26 cellular contexts compared by ENCODE assay signal in the genomic region with DNA sequence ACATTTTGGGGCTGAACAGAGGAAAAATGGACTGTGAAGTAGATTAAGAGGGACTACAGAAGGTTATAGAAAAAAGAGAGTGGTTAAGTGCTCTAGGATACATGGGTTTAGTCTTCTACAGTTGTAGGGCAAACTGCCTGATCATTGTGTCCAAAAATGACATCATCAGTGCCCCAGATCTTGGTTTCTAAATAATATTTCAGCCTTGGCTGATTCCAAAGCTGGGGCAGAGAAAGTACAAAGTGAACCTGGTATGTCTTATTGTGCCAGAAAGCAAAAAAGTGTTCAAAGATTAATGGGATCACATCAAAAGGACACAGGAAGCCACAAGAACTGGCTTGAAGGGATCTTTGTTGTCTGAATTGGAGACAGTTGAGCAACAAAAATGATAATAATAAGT.
DNase-seq lines count a peak whose midpoint lies in the region; ATAC-seq, FAIRE-seq and TF ChIP-seq lines count a peak whose summit lies in the region.
"Had no signal": no experiment of that assay in that cellular context is flagged by ENCODE, and none has a peak within 500 bp of the region (broad histone marks: within the 10 kb centered on the region; RNA-seq: fewer than 3 reads in every experiment).

No MANE protein-coding gene starts in this region.

- H3K4me1 Mint-ChIP-seq in HFFc6 (ENCODE audit: low read depth) = no peaks in the 10 kb centered on the region
- H3K4me1 Mint-ChIP-seq: CD14-positive monocyte; CD8-positive, alpha-beta memory T cell; GM23338; H9 had no signal

- H3K4me1 ChIP-seq in HepG2 (ENCODE audit: insufficient read depth, low read length) (no peaks in the 10 kb centered on the region), right lobe of liver (no peaks in the 10 kb centered on the region)
- H3K4me1 ChIP-seq: A549, BE2C had no signal

- intact Hi-C loops in HepG2 (cut with micrococcal nuclease; ENCODE audit: unreplicated experiment) = no loop called here
- intact Hi-C loops in right lobe of liver (cut with DNase I) = no loop called here

- CTCF ChIA-PET in HepG2 (lab: Yijun Ruan, JAX; ENCODE audit: low intra/inter-chr PET ratio, low total read pairs) = no interaction called here

- peaks cover 24% of the 10 kb centered on the region for H3K9me3 Mint-ChIP-seq in HFFc6

- no peak for TF ChIP-seq CTCF in HepG2 (CRISPR knock-in tag; IDR thresholded peaks at IDR 0.05)
- TF ChIP-seq CTCF in right lobe of liver (IDR thresholded peaks at IDR 0.05) = no peak
- TF ChIP-seq CTCF in HFFc6 (IDR thresholded peaks at IDR 0.05) = no peak

- no peaks in the 10 kb centered on the region for H3K36me3 Mint-ChIP-seq in HFFc6 (ENCODE audit: low read depth)
- H3K36me3 Mint-ChIP-seq: CD14-positive monocyte; CD8-positive, alpha-beta memory T cell had no signal

- H3K27ac ChIP-seq in HepG2 (ENCODE audit: extremely low read length, insufficient read depth, low read length) = no peak overlapping the region
- no peak overlapping the region for H3K27ac ChIP-seq in right lobe of liver
- H3K27ac ChIP-seq: A549; BLaER1 treated with 17β-estradiol and CSF1 and Interleukin-3, amounts not matched to agents 10 nM and 100 nM had no signal

- DNase-seq in HepG2 (ENCODE audit: low spot score) (no peak), right lobe of liver (no peak), cerebellar cortex (ENCODE audit: low spot score) (peak; percentile 62), renal cortical epithelial cell (ENCODE audit: low read depth) (peak; percentile 8), HFFc6 (no peak), NCI-H187 treated with DMSO at 0.1 percent for 48 hours (lab: John Stamatoyannopoulos, UW) (no peak)
- no peak for DNase-seq in stimulated activated CD4-positive, alpha-beta T cell treated with anti-CD3 and anti-CD28 coated beads, Interleukin-4, amount 100 ng/mL, for 24 hours
- DNase-seq: 8988T; ACHN; AML-193; BE2C; CD4-positive, alpha-beta T cell; CD8-positive, alpha-beta memory T cell; DMS 273 treated with DMSO at 0.1 percent for 48 hours; DMS79; EL; GF-D8; H9 had no signal

- no peaks in the 10 kb centered on the region for H4K20me1 ChIP-seq in HepG2 (ENCODE audit: insufficient read depth, low read length)
- H4K20me1 ChIP-seq: BLaER1 treated with 17β-estradiol and CSF1 and Interleukin-3, amounts not matched to agents 10 nM and 100 nM had no signal

- no peaks in the 10 kb centered on the region for H3K27me3 Mint-ChIP-seq in HFFc6 (ENCODE audit: insufficient read depth)
- H3K27me3 Mint-ChIP-seq: CD4-positive, alpha-beta T cell had no signal

- H3K4me3 Mint-ChIP-seq in HFFc6 = no peak overlapping the region
- H3K4me3 Mint-ChIP-seq: CD14-positive monocyte; CD4-positive, alpha-beta T cell; CD8-positive, alpha-beta memory T cell; GM23338; H9 had no signal

- H3K4me2 ChIP-seq in HepG2 (ENCODE audit: low read depth, low read length) = no peak overlapping the region
- H3K4me2 ChIP-seq: A549; BLaER1 treated with 17β-estradiol and CSF1 and Interleukin-3, amounts not matched to agents 10 nM and 100 nM; GM23338 had no signal

- no peak overlapping the region for H2AFZ ChIP-seq in HepG2 (ENCODE audit: low read length)
- H2AFZ ChIP-seq: GM23338 had no signal

- H3K79me2 ChIP-seq in HepG2 (ENCODE audit: insufficient read depth, low read length) = no peaks in the 10 kb centered on the region

- no peak for FAIRE-seq in HepG2 (lab: Jason Lieb, UNC)
- FAIRE-seq: A549, D721Med, GM12891, GM18507 had no signal

- H3K9ac ChIP-seq in HepG2 (ENCODE audit: insufficient read depth, low read depth, low read length) = no peak overlapping the region
- H3K9ac ChIP-seq: BLaER1 treated with 17β-estradiol and CSF1 and Interleukin-3, amounts not matched to agents 10 nM and 100 nM had no signal

- ATAC-seq in HepG2 = no peak
- ATAC-seq in right lobe of liver = no peak
- ATAC-seq: A549, GM23338, HCT116 had no signal

- H3K9me3 ChIP-seq in HepG2 (ENCODE audit: low read length) (no peaks in the 10 kb centered on the region), right lobe of liver (no peaks in the 10 kb centered on the region)
- H3K9me3 ChIP-seq: A549, BE2C had no signal

- BruUV-seq in HepG2 (replicated peaks; lab: Mats Ljungman, UMichigan) = no TSS peak

- TF ChIP-seq RAD21 in HepG2 (CRISPR knock-in tag; IDR thresholded peaks at IDR 0.05) = no peak

- TF ChIP-seq EP300 in HepG2 (IDR thresholded peaks at IDR 0.05; ENCODE audit: low read depth in 2 of 2, low read length in 2 of 2) = no peak
- no peak for TF ChIP-seq EP300 in HepG2 (CRISPR knock-in tag; IDR thresholded peaks at IDR 0.05; ENCODE audit: borderline replicate concordance)

- POLR2A ChIA-PET in HepG2 (lab: Yijun Ruan, JAX) = no interaction called here

- H3K27me3 ChIP-seq in HepG2 (ENCODE audit: control insufficient read depth in 1 of 2, insufficient read depth in 2 of 2, low read length in 2 of 2) = no peaks in the 10 kb centered on the region
- no peaks in the 10 kb centered on the region for H3K27me3 ChIP-seq in right lobe of liver
- H3K27me3 ChIP-seq: BE2C; BLaER1 treated with 17β-estradiol and CSF1 and Interleukin-3, amounts not matched to agents 10 nM and 100 nM had no signal

- no peak overlapping the region for H3K27ac Mint-ChIP-seq in HFFc6
- H3K27ac Mint-ChIP-seq: CD14-positive monocyte; CD4-positive, alpha-beta T cell; CD8-positive, alpha-beta memory T cell; GM23338; H9 had no signal

- TF ChIP-seq POLR2A in HepG2 (IDR thresholded peaks at IDR 0.05; ENCODE audit: insufficient read depth in 1 of 2, low read depth in 2 of 2, low read length in 2 of 2) = no peak
- no peak for TF ChIP-seq POLR2A in right lobe of liver (IDR thresholded peaks at IDR 0.05)

- H3K4me3 ChIP-seq in HepG2 (replicated peaks in 1 of 3; ENCODE audit: insufficient read depth in 1 of 3, low read depth in 2 of 3, low read length in 3 of 3) = no peak overlapping the region
- no peak overlapping the region for H3K4me3 ChIP-seq in right lobe of liver
- H3K4me3 ChIP-seq: A549; BLaER1 treated with 17β-estradiol and CSF1 and Interleukin-3, amounts not matched to agents 10 nM and 100 nM; GM23338 had no signal

- no peaks in the 10 kb centered on the region for H3K36me3 ChIP-seq in HepG2 (replicated peaks in 1 of 2; ENCODE audit: control insufficient read depth in 1 of 2, insufficient read depth in 2 of 2, low read length in 2 of 2)
- H3K36me3 ChIP-seq in right lobe of liver = no peaks in the 10 kb centered on the region
- H3K36me3 ChIP-seq: BE2C; BLaER1 treated with 17β-estradiol and CSF1 and Interleukin-3, amounts not matched to agents 10 nM and 100 nM had no signal

- in situ Hi-C loops in HepG2 (cut with HindIII; ENCODE audit: extremely low pct_ligation_motif_present, low pct_unique_long_range_greater_than_20kb) = no loop called here

TF ChIP-seq in HepG2, 621 proteins besides CTCF, POLR2A, EP300 and RAD21:
- TF ChIP-seq TBP (CRISPR knock-in tag; IDR thresholded peaks at IDR 0.05) = no peak
- peak; percentile 41; the same call in 1 of the 2 replicates for TF ChIP-seq ATF7 (IDR thresholded peaks at IDR 0.05)
- TF ChIP-seq ATF7 (CRISPR knock-in tag; IDR thresholded peaks at IDR 0.05) = no peak
- no peak for TF ChIP-seq ZFP36 (IDR thresholded peaks at IDR 0.05; ENCODE audit: borderline replicate concordance, low read depth, low read length, partially characterized antibody)
- TF ChIP-seq ZNF775 (CRISPR knock-in tag; IDR thresholded peaks at IDR 0.05; ENCODE audit: borderline replicate concordance) = no peak
- no peak for TF ChIP-seq BCLAF1 (IDR thresholded peaks at IDR 0.05)
TF ChIP-seq in HepG2: peak in this region for 1.

Comparison
In these comparisons a context has a peak if more than half of its experiments do, and no peak if none do; other contexts are left out.
1. DNase-seq: peak in cerebellar cortex (single experiment) and renal cortical epithelial cell (single experiment); none in HepG2 (single experiment), right lobe of liver (0 of 3), HFFc6 (single experiment), stimulated activated CD4-positive, alpha-beta T cell treated with anti-CD3 and anti-CD28 coated beads, Interleukin-4, amount 100 ng/mL, for 24 hours (single experiment) and NCI-H187 treated with DMSO at 0.1 percent for 48 hours (single experiment).